In genomic region chr18:63971320-63972071, GRCh38 we compare ENCODE assay signal across 8 cellular contexts. TPM values are rescaled to one million over a fixed set of nuclear protein-coding genes. Genes with fewer than 3 reads are reported as not detected.
DNase-seq lines count a peak whose midpoint lies in the region; ATAC-seq and TF ChIP-seq lines count a peak whose summit lies in the region.

No MANE protein-coding gene starts in this region.

- H3K79me2 ChIP-seq in ACC112 (ENCODE audit: control insufficient read depth, insufficient read depth, low read length, unreplicated experiment) (peaks cover 17% of the 10 kb centered on the region), mammary epithelial cell (ENCODE audit: insufficient read depth, low read length) (peaks cover 50% of the 10 kb centered on the region)

- in situ Hi-C loops in mammary epithelial cell (cut with MboI; ENCODE audit: low sequenced_read_pairs in 2 of 2): no loop called here

- 16% methylated on average over 11 of the region's 13 CpGs for WGBS in mammary epithelial cell (ENCODE audit: low coverage, missing lambda C conversion rate)

- H3K4me3 ChIP-seq in ACC112 (ENCODE audit: low read depth, low read length): peak overlapping the region; percentile 89
- H3K4me3 ChIP-seq in HUES48 (ENCODE audit: low read depth, low read length): peak overlapping the region; percentile 89
- H3K4me3 ChIP-seq in mammary epithelial cell (replicated peaks in 1 of 3; ENCODE audit: insufficient read depth in 1 of 3, low read depth in 2 of 3, low read length in 3 of 3): peak overlapping the region; percentile 72 to 83 (median 79)

- H2AFZ ChIP-seq in ACC112 (ENCODE audit: low read length, unreplicated experiment) (peak overlapping the region; percentile 58), mammary epithelial cell (ENCODE audit: low read depth, low read length) (peak overlapping the region; percentile 73)

- no peak for DNase-seq in mammary epithelial cell
- peak; percentile 7 for DNase-seq in midbrain (lab: John Stamatoyannopoulos, UW)
- DNase-seq in stimulated activated CD4-positive, alpha-beta T cell treated with anti-CD3 and anti-CD28 coated beads, Interleukin-4, amount 100 ng/mL, for 24 hours: no peak
- no peak for DNase-seq in effector CD8-positive, alpha-beta T cell (lab: John Stamatoyannopoulos, UW)
- no peak for DNase-seq in islet precursor cell

- H3K27ac ChIP-seq in ACC112 (ENCODE audit: low read depth, low read length): peak overlapping the region; percentile 91
- peak overlapping the region; percentile 94 for H3K27ac ChIP-seq in HUES48 (ENCODE audit: low read depth, low read length)
- peak overlapping the region; percentile 99 for H3K27ac ChIP-seq in mammary epithelial cell (ENCODE audit: insufficient read depth, low read depth, low read length)

- H3K9ac ChIP-seq in HUES48 (ENCODE audit: low read depth, low read length) (peak overlapping the region; percentile 72), mammary epithelial cell (ENCODE audit: insufficient read depth, low read length) (peak overlapping the region; percentile 99)

- intact Hi-C loops in mammary epithelial cell (cut with micrococcal nuclease): loop anchor here (10.0 kb wide), 1 partner anchor 87 kb away; the partner anchor contains the start of gene SERPINB2

- dilution Hi-C loops in mammary epithelial cell (cut with HindIII; ENCODE audit: low sequenced_read_pairs): no loop called here

- no peaks in the 10 kb centered on the region for H4K20me1 ChIP-seq in mammary epithelial cell (ENCODE audit: insufficient read depth, low read length)

- BruUV-seq in mammary epithelial cell (replicated peaks; lab: Mats Ljungman, UMichigan): TSS peak; percentile 63

- H3K4me2 ChIP-seq in mammary epithelial cell (ENCODE audit: insufficient read depth, low read depth, low read length): peak overlapping the region; percentile 97

- TF ChIP-seq CTCF in mammary epithelial cell (conservative IDR thresholded peaks at IDR 0.05 in 1 of 2, IDR thresholded peaks at IDR 0.05 in 1 of 2; ENCODE audit: extremely low read depth in 1 of 2, insufficient read depth in 1 of 2, low read depth in 1 of 2, low read length in 2 of 2): no peak

- H3K4me1 ChIP-seq in ACC112 (ENCODE audit: control insufficient read depth, insufficient read depth, low read length, unreplicated experiment): peaks cover 10% of the 10 kb centered on the region
- H3K4me1 ChIP-seq in HUES48 (ENCODE audit: control insufficient read depth, insufficient read depth, low read length): peaks cover 12% of the 10 kb centered on the region
- peaks cover 32% of the 10 kb centered on the region for H3K4me1 ChIP-seq in mammary epithelial cell (ENCODE audit: insufficient read depth, low read length)

- CTCF ChIA-PET in mammary epithelial cell (lab: Charles Lee; ENCODE audit: low non-redundant PET): no interaction called here

- H3K27me3 ChIP-seq in ACC112 (ENCODE audit: insufficient read depth, low read length) (no peaks in the 10 kb centered on the region), HUES48 (ENCODE audit: control insufficient read depth, insufficient read depth, low read length) (peaks cover 61% of the 10 kb centered on the region), mammary epithelial cell (ENCODE audit: insufficient read depth, low read length) (no peaks in the 10 kb centered on the region)

- no peaks in the 10 kb centered on the region for H3K36me3 ChIP-seq in ACC112 (ENCODE audit: insufficient read depth, low read length)
- no peaks in the 10 kb centered on the region for H3K36me3 ChIP-seq in HUES48 (ENCODE audit: control insufficient read depth, insufficient read depth, low read length)
- no peaks in the 10 kb centered on the region for H3K36me3 ChIP-seq in mammary epithelial cell (ENCODE audit: insufficient read depth, low read length)

- H3K9me3 ChIP-seq in HUES48 (ENCODE audit: control insufficient read depth, insufficient read depth, low read length) (no peaks in the 10 kb centered on the region), mammary epithelial cell (replicated peaks; ENCODE audit: insufficient read depth, low read length) (no peaks in the 10 kb centered on the region)

- ATAC-seq in GM18868 (IDR thresholded peaks at IDR 0.05; ENCODE audit: unreplicated experiment): no peak

RNA-seq across cellular contexts. Expression of gene SERPINB8, which starts 1.6 kb away (rescaled TPM):
- 10 to 100 TPM; 30.0 to 68.4 TPM for total RNA-seq in mammary epithelial cell
- 30.8 TPM for polyA plus RNA-seq in mammary epithelial cell
- polyA minus RNA-seq in mammary epithelial cell: 66.9 TPM

RNA-seq across cellular contexts. Expression of gene HMSD, which starts 22.4 kb away (rescaled TPM):
- total RNA-seq in mammary epithelial cell: under 1 TPM in 1 of 2 donors, not detected in 1; 0.38 TPM
- 0.05 TPM for polyA plus RNA-seq in mammary epithelial cell
- polyA minus RNA-seq in mammary epithelial cell: not detected
